15 cellular contexts compared by ENCODE assay signal in the genomic region with DNA sequence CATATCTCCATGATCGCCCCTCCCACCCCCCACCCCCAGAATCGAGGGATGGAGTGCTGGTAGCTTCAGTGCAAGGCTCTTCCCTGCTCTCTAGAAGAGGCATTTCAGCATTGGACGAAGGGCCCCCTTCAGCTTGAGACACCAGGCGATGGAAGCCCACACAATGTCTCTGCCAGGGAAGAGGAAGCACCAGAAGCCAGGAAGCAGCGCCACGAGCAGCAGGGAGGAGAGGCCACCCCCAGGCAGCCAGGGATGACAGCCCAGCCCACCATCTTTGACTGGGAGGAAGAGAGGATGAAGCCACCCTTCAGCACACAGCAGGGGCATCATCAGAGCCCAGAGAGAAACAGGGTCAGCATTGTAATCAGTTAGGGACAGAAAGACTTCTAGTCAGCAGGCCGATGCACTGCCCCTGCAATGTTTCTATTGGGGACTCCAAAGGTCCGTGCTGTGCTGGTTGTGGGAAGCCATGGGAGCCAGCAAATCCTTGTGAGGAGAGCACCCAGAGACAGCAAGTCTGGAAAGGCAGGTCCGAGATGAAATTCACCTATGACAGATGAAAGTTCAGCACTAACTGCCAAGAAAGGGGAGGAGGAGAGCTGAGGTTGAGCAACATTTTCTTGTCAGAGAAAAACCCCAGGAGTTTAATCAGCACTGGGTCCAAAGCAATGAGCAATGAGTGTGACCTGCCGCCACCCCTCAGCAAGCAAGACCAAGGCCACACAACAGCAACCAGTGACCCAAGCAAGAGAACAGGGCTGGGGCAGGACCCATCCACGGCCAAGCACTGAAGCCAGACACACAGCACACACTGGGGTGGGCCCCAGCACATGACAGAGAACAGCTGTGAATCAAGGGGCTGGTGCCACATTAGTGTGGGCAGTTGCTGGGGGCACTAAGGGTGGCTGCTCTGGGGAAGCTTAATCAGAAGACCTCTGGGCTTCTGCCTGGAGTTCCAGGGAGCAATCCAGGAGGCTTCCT. TPM values are rescaled to one million over a fixed set of nuclear protein-coding genes. Genes with fewer than 3 reads are reported as not detected.
DNase-seq lines count a peak whose midpoint lies in the region; ATAC-seq and TF ChIP-seq lines count a peak whose summit lies in the region.
"Had no signal": no experiment of that assay in that cellular context is flagged by ENCODE, and none has a peak within 500 bp of the region (broad histone marks: within the 10 kb centered on the region; RNA-seq: fewer than 3 reads in every experiment).

No MANE protein-coding gene starts in this region.

- DNase-seq in SKM-1 treated with dmso at 0.1 percent for 144 hours (lab: John Stamatoyannopoulos, UW; ENCODE audit: unreplicated experiment) (peak; percentile 24), SKM-1 (lab: John Stamatoyannopoulos, UW; ENCODE audit: unreplicated experiment) (no peak), choroid plexus epithelial cell (ENCODE audit: low read depth) (peak; percentile 68), left lobe of liver (ENCODE audit: low spot score) (peak; percentile 64), thyroid gland (peak; percentile 84 to 87), foreskin melanocyte (no peak), DMS114 treated with DMSO at 0.1 percent for 48 hours (lab: John Stamatoyannopoulos, UW; ENCODE audit: unreplicated experiment) (no peak)
- DNase-seq: effector CD4-positive, alpha-beta T cell; NCI-H2171; trophoblast cell had no signal

- 54 to 55% methylated on average over 7 to 11 of the region's 11 CpGs for WGBS in thyroid gland, 2 donors

- H3K4me1 ChIP-seq in thyroid gland: peaks cover 36 to 55% of the 10 kb centered on the region in 2 donors
- H3K4me1 ChIP-seq: A549 had no signal

- H3K27ac ChIP-seq in thyroid gland: peak overlapping the region; percentile 57 to 72 (median 61)
- H3K27ac ChIP-seq: A549 had no signal

- TF ChIP-seq POLR2A in thyroid gland (IDR thresholded peaks at IDR 0.05): no peak

- no peak overlapping the region for H3K4me3 ChIP-seq in choroid plexus epithelial cell (ENCODE audit: low read depth, low read length)
- H3K4me3 ChIP-seq in thyroid gland (replicated peaks in 1 of 3): no peak overlapping the region
- H3K4me3 ChIP-seq: A549 had no signal

- H3K36me3 ChIP-seq in thyroid gland: no peaks in the 10 kb centered on the region

- intact Hi-C loops in thyroid gland (cut with DNase I): no loop called here

- no peaks in the 10 kb centered on the region for H3K27me3 ChIP-seq in thyroid gland

- no peaks in the 10 kb centered on the region for H3K9me3 ChIP-seq in thyroid gland
- H3K9me3 ChIP-seq: A549 had no signal

- TF ChIP-seq CTCF in choroid plexus epithelial cell (conservative IDR thresholded peaks at IDR 0.05; ENCODE audit: low read depth, low read length) (no peak), thyroid gland (IDR thresholded peaks at IDR 0.05) (no peak)

- peak; percentile 85 for ATAC-seq in left lobe of liver
- ATAC-seq in GM18502 (IDR thresholded peaks at IDR 0.05; ENCODE audit: poor library complexity, unreplicated experiment): no peak
- ATAC-seq: A549 had no signal

RNA-seq across cellular contexts. Expression of a gene that starts 15.9 kb away (rescaled TPM):
- total RNA-seq in left lobe of liver (not detected), thyroid gland (not detected)
- total RNA-seq: lower leg skin; OCI-LY7; T-helper 1 cell treated with Interleukin-12 subunit alpha and Interleukin-12 subunit beta and Interleukin-4 antibody, amounts not matched to agents 30 ng/mL and 1 ng/mL, for 36 hours had no signal

RNA-seq across cellular contexts. Expression of a gene that starts 32.5 kb away (rescaled TPM):
- 25.0 TPM for total RNA-seq in left lobe of liver
- total RNA-seq in thyroid gland: 100 to 1,000 TPM; 175 to 226 (median 203) TPM

RNA-seq across cellular contexts. Expression of a gene that starts 51.5 kb away (rescaled TPM):
- total RNA-seq in left lobe of liver (6.8 TPM), thyroid gland (100 to 1,000 TPM in 2 of 4 donors, 10 to 100 TPM in 2; 45.1 to 518 (median 182) TPM)

Comparison
In these comparisons a context has a peak if more than half of its experiments do, and no peak if none do; other contexts are left out.
1. DNase-seq: peak in SKM-1 treated with dmso at 0.1 percent for 144 hours (single experiment), choroid plexus epithelial cell (single experiment), left lobe of liver (single experiment) and thyroid gland (2 of 2); none in SKM-1 (single experiment), foreskin melanocyte (single experiment) and DMS114 treated with DMSO at 0.1 percent for 48 hours (single experiment).